Comparison of ENCODE assay signal across 12 cellular contexts in the genomic region with DNA sequence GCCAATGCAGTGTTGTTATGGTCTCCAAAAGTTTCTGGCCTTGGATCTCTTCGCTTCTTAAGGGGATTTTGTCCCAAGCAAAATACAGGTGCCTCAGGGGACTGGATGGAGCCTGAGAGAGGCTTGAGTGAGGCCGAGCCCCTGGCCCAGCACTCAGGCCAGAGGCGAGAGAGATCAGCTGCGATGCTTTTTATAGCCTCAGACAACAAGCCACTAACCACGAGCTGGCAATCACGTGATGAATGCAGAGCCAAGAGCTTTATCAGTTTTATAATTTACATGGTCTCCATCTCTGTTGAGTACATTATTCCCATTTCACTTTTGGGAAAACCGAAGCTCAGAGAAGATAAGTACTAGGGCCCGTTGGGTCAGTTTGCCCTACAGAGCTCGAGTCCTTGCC.
A peak's percentile ranks its signal among the peaks of the same experiment; 100 is the strongest.
DNase-seq lines count a peak whose midpoint lies in the region; ATAC-seq, FAIRE-seq and TF ChIP-seq lines count a peak whose summit lies in the region.
"Had no signal": no experiment of that assay in that cellular context is flagged by ENCODE, and none has a peak within 500 bp of the region (broad histone marks: within the 10 kb centered on the region; RNA-seq: fewer than 3 reads in every experiment).

No MANE protein-coding gene starts in this region.

- dilution Hi-C loops in IMR-90 (cut with HindIII; ENCODE audit: low sequenced_read_pairs, unreplicated experiment) = no loop called here

- no peak overlapping the region for H3K18ac ChIP-seq in IMR-90 (ENCODE audit: low read depth, low read length)

- H3K36me3 Mint-ChIP-seq in GM23338 (ENCODE audit: low read depth) = no peaks in the 10 kb centered on the region
- H3K36me3 Mint-ChIP-seq: CD4-positive, CD25-positive, alpha-beta regulatory T cell had no signal

- H3K79me2 ChIP-seq in K562 (ENCODE audit: control insufficient read depth, insufficient read depth, low read length) = no peaks in the 10 kb centered on the region
- H3K79me2 ChIP-seq in osteoblast (ENCODE audit: insufficient read depth, low read length) = no peaks in the 10 kb centered on the region
- H3K79me2 ChIP-seq in GM23338 (replicated peaks; ENCODE audit: insufficient read depth) = no peaks in the 10 kb centered on the region

- H3K4me3 ChIP-seq in IMR-90 (ENCODE audit: insufficient read depth, low read depth, low read length) = no peak overlapping the region
- H3K4me3 ChIP-seq in K562 = no peak overlapping the region
- H3K4me3 ChIP-seq in osteoblast (ENCODE audit: insufficient read depth, low read length) = no peak overlapping the region
- H3K4me3 ChIP-seq in GM23338 = no peak overlapping the region

- 91% methylated on average over 3 of the region's 9 CpGs; no CpG with 5 or more reads in 1 of the 2 experiments for WGBS in IMR-90 (ENCODE audit: extremely low coverage in 2 of 2, insufficient read length in 1 of 2), 2 experiments
- WGBS in K562 (ENCODE audit: insufficient coverage, low coverage, missing lambda C conversion rate) = 1% methylated on average over 9 of the region's 9 CpGs

- peak overlapping the region; percentile 17; the same call in 1 of the 2 replicates for H3K14ac ChIP-seq in IMR-90 (replicated peaks; ENCODE audit: low read depth, low read length)

- H3F3A ChIP-seq in GM23338 (replicated peaks; ENCODE audit: low read depth) = no peaks in the 10 kb centered on the region

- no peaks in the 10 kb centered on the region for H3K27me3 ChIP-seq in IMR-90 (ENCODE audit: control insufficient read depth, insufficient read depth, low read length)
- no peaks in the 10 kb centered on the region for H3K27me3 ChIP-seq in K562 (ENCODE audit: control insufficient read depth in 2 of 2, insufficient read depth in 2 of 2, low read length in 2 of 2)
- H3K27me3 ChIP-seq in osteoblast (ENCODE audit: insufficient read depth, low read length) = no peaks in the 10 kb centered on the region
- no peaks in the 10 kb centered on the region for H3K27me3 ChIP-seq in GM23338 (ENCODE audit: insufficient read depth)

- no peak overlapping the region for H3K4me3 Mint-ChIP-seq in GM23338
- H3K4me3 Mint-ChIP-seq: CD4-positive, CD25-positive, alpha-beta regulatory T cell had no signal

- intact Hi-C loops in Right ventricle myocardium superior (cut with DNase I) (no loop called here), cardiac septum (cut with DNase I) (no loop called here), IMR-90 (cut with micrococcal nuclease) (loop anchor here (2.0 to 5.0 kb wide), 2 partner anchors 64 to 126 kb away; no protein-coding TSS in a partner anchor), K562 (cut with micrococcal nuclease) (no loop called here)

- H4K20me1 ChIP-seq in IMR-90 (ENCODE audit: insufficient read depth, low read length) = no peaks in the 10 kb centered on the region
- no peaks in the 10 kb centered on the region; the same call in 1 of the 2 replicates for H4K20me1 ChIP-seq in K562 (replicated peaks; ENCODE audit: control insufficient read depth, insufficient read depth, low read length)
- no peaks in the 10 kb centered on the region for H4K20me1 ChIP-seq in osteoblast (ENCODE audit: insufficient read depth, low read length)
- H4K20me1 ChIP-seq in GM23338 (replicated peaks; ENCODE audit: insufficient read depth) = no peaks in the 10 kb centered on the region

- no peak overlapping the region for H2AK9ac ChIP-seq in IMR-90 (replicated peaks; ENCODE audit: low read depth, low read length, poor library complexity)

- peak overlapping the region; percentile 75 for H2BK120ac ChIP-seq in IMR-90 (ENCODE audit: low read depth, low read length)

- peaks cover 21% of the 10 kb centered on the region for H3K4me1 Mint-ChIP-seq in GM23338
- H3K4me1 Mint-ChIP-seq: CD4-positive, CD25-positive, alpha-beta regulatory T cell had no signal

- H3K27me3 Mint-ChIP-seq in GM23338 (ENCODE audit: insufficient read depth, low read depth, poor library complexity) = peaks cover 3% of the 10 kb centered on the region
- H3K27me3 Mint-ChIP-seq: CD4-positive, CD25-positive, alpha-beta regulatory T cell had no signal

- TF ChIP-seq CTCF in IMR-90 (conservative IDR thresholded peaks at IDR 0.05; ENCODE audit: low read depth, low read length) (no peak), K562 (IDR thresholded peaks at IDR 0.05 in 2 of 3, conservative IDR thresholded peaks at IDR 0.05 in 1 of 3; ENCODE audit: insufficient read depth in 2 of 3, low read depth in 1 of 3, low read length in 3 of 3) (no peak), osteoblast (IDR thresholded peaks at IDR 0.05; ENCODE audit: extremely low read depth, low read depth, low read length) (no peak), GM23338 (conservative IDR thresholded peaks at IDR 0.05; ENCODE audit: low read depth in 2 of 2) (no peak)

- H3K23ac ChIP-seq in IMR-90 (ENCODE audit: low read depth, low read length) = no peak overlapping the region

- no peak for FAIRE-seq in K562 (lab: Jason Lieb, UNC)

- 0 out of 2 replicates have a peak overlapping the region, but pooled peaks have one; percentile 18 for H3K4ac ChIP-seq in IMR-90 (ENCODE audit: low read depth, low read length)

- peaks cover 21% of the 10 kb centered on the region for H3K4me1 ChIP-seq in IMR-90 (ENCODE audit: control insufficient read depth, insufficient read depth, low read length)
- H3K4me1 ChIP-seq in K562 (replicated peaks in 1 of 2; ENCODE audit: control insufficient read depth in 2 of 2, insufficient read depth in 2 of 2, low read length in 2 of 2) = no peaks in the 10 kb centered on the region
- H3K4me1 ChIP-seq in osteoblast (ENCODE audit: insufficient read depth, low read length) = peaks cover 14% of the 10 kb centered on the region
- peaks cover 7% of the 10 kb centered on the region; the same call in 1 of the 2 replicates for H3K4me1 ChIP-seq in GM23338 (ENCODE audit: insufficient read depth)

- peak overlapping the region; percentile 27; the same call in 1 of the 2 replicates for H2AK5ac ChIP-seq in IMR-90 (ENCODE audit: low read depth, low read length)

- no peak for TF ChIP-seq EP300 in K562 (IDR thresholded peaks at IDR 0.05; ENCODE audit: low read length)

- no peak overlapping the region for H3K56ac ChIP-seq in IMR-90 (ENCODE audit: extremely low read depth, insufficient read depth, low read length)

- H2BK15ac ChIP-seq in IMR-90 (ENCODE audit: low read depth, low read length) = peak overlapping the region; percentile 70; the same call in 2 of the 3 replicates

- H3K9me3 ChIP-seq in IMR-90 (ENCODE audit: control insufficient read depth, insufficient read depth, low read length) (no peaks in the 10 kb centered on the region), K562 (replicated peaks; ENCODE audit: control insufficient read depth, insufficient read depth, low read depth, low read length) (no peaks in the 10 kb centered on the region), osteoblast (ENCODE audit: low read depth, low read length) (no peaks in the 10 kb centered on the region)

- H3K9me3 Mint-ChIP-seq in GM23338 = peaks cover 3% of the 10 kb centered on the region; the same call in 1 of the 3 replicates

- H3K27ac ChIP-seq in IMR-90 (ENCODE audit: insufficient read depth, low read length) (no peak overlapping the region), K562 (ENCODE audit: extremely low read depth, low read depth, low read length) (no peak overlapping the region), osteoblast (ENCODE audit: low read depth, low read length) (no peak overlapping the region), GM23338 (ENCODE audit: low read depth) (no peak overlapping the region)
- H3K27ac ChIP-seq: 22Rv1 had no signal

- DNase-seq in Right ventricle myocardium superior (no peak), cardiac septum (ENCODE audit: low spot score) (no peak), IMR-90 (no peak), K562 (ENCODE audit: extremely low read depth in 1 of 4, low spot score in 3 of 4) (no peak), osteoblast (ENCODE audit: insufficient read length, low spot score, missing footprints) (no peak), G401 (ENCODE audit: low spot score) (no peak), GM23338 (ENCODE audit: low spot score) (no peak), putamen (ENCODE audit: low spot score) (no peak)
- DNase-seq: CD4-positive, CD25-positive, alpha-beta regulatory T cell; DMS53; H7 had no signal

- H2AFZ ChIP-seq in IMR-90 (replicated peaks; ENCODE audit: low read length, poor library complexity) (peak overlapping the region; percentile 54), K562 (ENCODE audit: low read depth, low read length) (no peak overlapping the region), osteoblast (ENCODE audit: low read length) (peak overlapping the region; percentile 56), GM23338 (no peak overlapping the region)

- in situ Hi-C loops in IMR-90 (cut with MboI; ENCODE audit: low sequenced_read_pairs) (no loop called here), K562 (cut with MboI) (no loop called here), G401 (cut with HindIII; ENCODE audit: low sequenced_read_pairs) (no loop called here)

- H3K9ac ChIP-seq in IMR-90 (ENCODE audit: low read depth, low read length) = no peak overlapping the region
- H3K9ac ChIP-seq in K562 (ENCODE audit: insufficient read depth in 1 of 2, low read depth in 2 of 2, low read length in 2 of 2) = no peak overlapping the region

- no peak for TF ChIP-seq POLR2A in IMR-90 (IDR thresholded peaks at IDR 0.05; ENCODE audit: low read depth, low read length)
- TF ChIP-seq POLR2A in K562 (conservative IDR thresholded peaks at IDR 0.05) = no peak

- H4K5ac ChIP-seq in IMR-90 (ENCODE audit: low read depth, low read length) = no peak overlapping the region

- no peak overlapping the region for H3K27ac Mint-ChIP-seq in GM23338
- H3K27ac Mint-ChIP-seq: CD4-positive, CD25-positive, alpha-beta regulatory T cell had no signal

- POLR2A ChIA-PET in IMR-90 (lab: Charles Lee; ENCODE audit: unreplicated experiment) = no interaction called here
- POLR2A ChIA-PET in K562 (lab: Yijun Ruan, JAX) = interaction anchor here (0.8 kb wide), 1 partner anchor 1152 kb away, joined by 3 read pairs; no protein-coding TSS in a partner anchor

- CTCF ChIA-PET in IMR-90 (lab: Yijun Ruan, JAX) = interaction anchor here (0.6 kb wide), 1 partner anchor 40 kb away, joined by 8 read pairs; no protein-coding TSS in a partner anchor
- CTCF ChIA-PET in K562 (lab: Yijun Ruan, JAX; ENCODE audit: low intra/inter-chr PET ratio) = no interaction called here

- no peak overlapping the region for H2BK5ac ChIP-seq in IMR-90 (ENCODE audit: low read depth, low read length, poor library complexity, severe bottlenecking)

- peak overlapping the region; percentile 91 for H4K91ac ChIP-seq in IMR-90 (ENCODE audit: insufficient read depth, low read depth, low read length)

- H3K9me1 ChIP-seq in IMR-90 (ENCODE audit: insufficient read depth, low read length) (peaks cover 7% of the 10 kb centered on the region), K562 (ENCODE audit: control insufficient read depth, insufficient read depth, low read length) (no peaks in the 10 kb centered on the region)

- BruUV-seq in IMR-90 (replicated peaks; lab: Mats Ljungman, UMichigan) = no TSS peak
- no TSS peak for BruUV-seq in K562 (replicated peaks; lab: Mats Ljungman, UMichigan)

- H3K4me2 ChIP-seq in IMR-90 (ENCODE audit: low read depth, low read length) = no peak overlapping the region
- H3K4me2 ChIP-seq in K562 (ENCODE audit: insufficient read depth, low read length) = no peak overlapping the region
- H3K4me2 ChIP-seq in osteoblast (ENCODE audit: insufficient read depth, low read length) = no peak overlapping the region
- no peak overlapping the region for H3K4me2 ChIP-seq in GM23338

- H3K36me3 ChIP-seq in IMR-90 (ENCODE audit: control insufficient read depth, insufficient read depth, low read length) = no peaks in the 10 kb centered on the region
- no peaks in the 10 kb centered on the region for H3K36me3 ChIP-seq in K562 (ENCODE audit: control insufficient read depth, insufficient read depth, low read length)
- H3K36me3 ChIP-seq in osteoblast (ENCODE audit: insufficient read depth, low read length) = no peaks in the 10 kb centered on the region
- H3K36me3 ChIP-seq in GM23338 (ENCODE audit: insufficient read depth) = no peaks in the 10 kb centered on the region

- no peaks in the 10 kb centered on the region for H3K79me1 ChIP-seq in IMR-90 (ENCODE audit: low read depth in 1 of 2, low read length in 2 of 2)

- peaks cover 21% of the 10 kb centered on the region for H3K9me2 ChIP-seq in GM23338 (ENCODE audit: insufficient read depth)

- peak overlapping the region in 1 of 2 experiments; percentile 65; a peak in 1 of 4 replicates for H4K8ac ChIP-seq in IMR-90 (ENCODE audit: low read depth in 2 of 2, low read length in 2 of 2)

- ATAC-seq in Right ventricle myocardium superior (ENCODE audit: poor library complexity) (peak; percentile 61), IMR-90 (ENCODE audit: low read depth) (no peak), K562 (no peak), GM23338 (no peak)

- no peak for TF ChIP-seq RAD21 in IMR-90 (IDR thresholded peaks at IDR 0.05; ENCODE audit: low read length)
- no peak for TF ChIP-seq RAD21 in K562 (CRISPR knock-in tag; conservative IDR thresholded peaks at IDR 0.05 in 1 of 2, IDR thresholded peaks at IDR 0.05 in 1 of 2)

- peak overlapping the region; percentile 53; the same call in 1 of the 2 replicates for H2BK20ac ChIP-seq in IMR-90 (ENCODE audit: low read depth, low read length)

Comparison
In these comparisons a context has a peak if more than half of its experiments do, and no peak if none do; other contexts are left out.
1. H2AFZ ChIP-seq: peak in IMR-90 (single experiment) and osteoblast (single experiment); none in K562 (single experiment) and GM23338 (single experiment).